ENCODE assay signal across 10 cellular contexts in the genomic region with DNA sequence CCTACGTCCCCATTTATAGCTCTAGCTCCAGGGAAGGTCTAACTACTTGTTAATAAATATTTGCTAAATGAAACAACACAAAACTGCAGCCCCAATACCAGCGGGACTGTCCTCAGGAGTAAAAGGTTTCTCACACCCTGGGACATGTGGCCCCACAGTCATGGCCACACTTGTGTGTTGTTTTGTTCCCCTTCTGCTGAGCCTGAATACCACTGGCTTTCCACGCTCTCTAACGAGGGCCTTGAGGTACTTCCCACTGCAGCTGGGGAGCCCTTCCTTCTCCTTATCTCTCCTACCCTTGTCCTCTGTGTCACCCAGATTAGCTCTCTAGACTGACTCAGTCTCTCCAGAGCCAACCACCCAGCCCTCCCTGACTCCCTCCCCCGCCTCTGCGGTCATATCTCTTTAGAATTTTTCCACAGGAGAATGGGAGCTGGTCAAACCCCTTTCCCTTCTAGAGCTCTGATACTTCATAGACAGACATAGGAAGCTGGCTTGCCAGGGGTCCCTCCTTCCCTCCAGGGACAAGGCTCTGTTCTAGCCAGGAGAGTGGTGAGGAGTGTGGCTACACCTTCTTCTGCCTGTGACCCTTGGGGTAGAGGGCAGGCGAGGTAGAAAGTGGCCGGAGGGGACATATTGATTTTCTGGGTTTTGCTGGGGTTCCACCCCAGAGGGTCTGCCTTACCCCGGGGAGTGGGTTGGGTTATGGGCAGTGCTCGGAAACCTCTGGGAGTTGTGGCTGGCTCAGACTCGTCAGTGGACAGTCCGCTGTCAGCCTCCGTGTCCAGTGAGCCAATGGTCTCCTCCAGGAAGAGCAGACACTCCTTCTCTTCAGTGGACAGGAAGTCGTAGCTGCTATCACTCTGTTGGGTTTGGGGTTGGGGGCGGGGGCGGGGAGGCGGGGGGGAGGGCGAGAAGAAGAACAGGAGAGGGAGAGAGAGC. TPM values are rescaled to one million over a fixed set of nuclear protein-coding genes. Genes with fewer than 3 reads are reported as not detected.
A peak's percentile ranks its signal among the peaks of the same experiment; 100 is the strongest.
DNase-seq lines count a peak whose midpoint lies in the region; ATAC-seq and TF ChIP-seq lines count a peak whose summit lies in the region.
"Had no signal": no experiment of that assay in that cellular context is flagged by ENCODE, and none has a peak within 500 bp of the region (broad histone marks: within the 10 kb centered on the region; RNA-seq: fewer than 3 reads in every experiment).

No MANE protein-coding gene starts in this region.

- no peaks in the 10 kb centered on the region for H3K27me3 ChIP-seq in Caco-2 (replicated peaks; ENCODE audit: control insufficient read depth, insufficient read depth, low read length)

- BruUV-seq in Caco-2 (replicated peaks; lab: Mats Ljungman, UMichigan), result no TSS peak

- TF ChIP-seq CTCF in Caco-2 (IDR thresholded peaks at IDR 0.05; ENCODE audit: insufficient read depth in 1 of 2, low read depth in 1 of 2, low read length in 1 of 2, severe bottlenecking in 1 of 2, unreplicated experiment in 1 of 2) (no peak), RWPE1 (conservative IDR thresholded peaks at IDR 0.05; ENCODE audit: low read depth) (no peak), fibroblast of pulmonary artery (IDR thresholded peaks at IDR 0.05; ENCODE audit: low read length, missing control alignments) (no peak), osteocyte (IDR thresholded peaks at IDR 0.05) (no peak)

- H3K36me3 Mint-ChIP-seq in Caco-2 (ENCODE audit: insufficient read depth, unreplicated experiment) (peaks cover 46% of the 10 kb centered on the region), osteocyte (ENCODE audit: unreplicated experiment) (no peaks in the 10 kb centered on the region)
- H3K36me3 Mint-ChIP-seq: natural killer cell had no signal

- H3K4me3 Mint-ChIP-seq in Caco-2 (ENCODE audit: unreplicated experiment) (peak overlapping the region; percentile 5), osteocyte (ENCODE audit: unreplicated experiment) (no peak overlapping the region)
- H3K4me3 Mint-ChIP-seq: natural killer cell had no signal

- no peak for ATAC-seq in HG03439 (IDR thresholded peaks at IDR 0.05; ENCODE audit: unreplicated experiment)

- peaks cover 12% of the 10 kb centered on the region; the same call in 1 of the 2 replicates for H3K36me3 ChIP-seq in Caco-2 (ENCODE audit: control insufficient read depth, insufficient read depth, low read length)

- POLR2A ChIA-PET in Caco-2 (lab: Charles Lee), result interaction anchor here (0.6 to 1.6 kb wide), 5 partner anchors 8 to 50 kb away, joined by 3 to 5 read pairs (median 4); partner anchors contain the start of gene C1orf116
- POLR2A ChIA-PET in RWPE1 (lab: Yijun Ruan, JAX; ENCODE audit: low non-redundant PET), result interaction anchor here (1.2 kb wide), 1 partner anchor 29 kb away, joined by 6 read pairs; the partner anchor contains the start of gene PFKFB2

- peaks cover 55% of the 10 kb centered on the region for H3K4me1 Mint-ChIP-seq in Caco-2 (ENCODE audit: low read depth, unreplicated experiment)
- H3K4me1 Mint-ChIP-seq in osteocyte (ENCODE audit: unreplicated experiment), result peaks cover 19% of the 10 kb centered on the region
- H3K4me1 Mint-ChIP-seq: natural killer cell had no signal

- H3K9me3 ChIP-seq in Caco-2, result no peaks in the 10 kb centered on the region

- DNase-seq in Caco-2, result no peak
- no peak for DNase-seq in RWPE1 (ENCODE audit: low spot score)
- DNase-seq in fibroblast of pulmonary artery (ENCODE audit: low read depth), result peak; percentile 42
- no peak for DNase-seq in osteocyte (ENCODE audit: extremely low spot score, unreplicated experiment)
- no peak for DNase-seq in NCI-H2107 treated with DMSO at 0.1 percent for 48 hours (lab: John Stamatoyannopoulos, UW; ENCODE audit: unreplicated experiment)
- no peak for DNase-seq in NOMO-1 treated with DMSO at 0.1 percent for 48 hours (lab: John Stamatoyannopoulos, UW; ENCODE audit: unreplicated experiment)
- no peak for DNase-seq in NCI-H1930 (lab: John Stamatoyannopoulos, UW)
- DNase-seq: natural killer cell, NCI-H510A had no signal

- intact Hi-C loops in Caco-2 (cut with micrococcal nuclease; ENCODE audit: unreplicated experiment), result no loop called here

- H3K9me3 Mint-ChIP-seq in Caco-2 (ENCODE audit: unreplicated experiment) (no peaks in the 10 kb centered on the region), osteocyte (ENCODE audit: unreplicated experiment) (no peaks in the 10 kb centered on the region)
- H3K9me3 Mint-ChIP-seq: natural killer cell had no signal

- H3K27me3 Mint-ChIP-seq in Caco-2 (ENCODE audit: insufficient read depth, unreplicated experiment) (no peaks in the 10 kb centered on the region), osteocyte (ENCODE audit: unreplicated experiment) (peaks cover 4% of the 10 kb centered on the region)

- H3K27ac Mint-ChIP-seq in Caco-2 (ENCODE audit: unreplicated experiment), result peak overlapping the region; percentile 90
- peak overlapping the region; percentile 73 for H3K27ac Mint-ChIP-seq in osteocyte (ENCODE audit: unreplicated experiment)
- H3K27ac Mint-ChIP-seq: natural killer cell had no signal

- peaks cover 85% of the 10 kb centered on the region for H3K4me1 ChIP-seq in Caco-2

- H3K4me3 ChIP-seq in Caco-2 (ENCODE audit: low read depth, low read length), result no peak overlapping the region
- no peak overlapping the region for H3K4me3 ChIP-seq in fibroblast of pulmonary artery (replicated peaks; ENCODE audit: low read depth, low read length)

- peak overlapping the region; percentile 97 for H3K27ac ChIP-seq in RWPE1

- CTCF ChIA-PET in Caco-2 (lab: Charles Lee) (interaction anchor here (1.0 to 1.1 kb wide), 2 partner anchors 8 to 19 kb away, joined by 3 to 5 read pairs; partner anchors contain the start of gene C1orf116), RWPE1 (lab: Yijun Ruan, JAX) (interaction anchor here (1.0 kb wide), 1 partner anchor 42 kb away, joined by 3 read pairs; no protein-coding TSS in a partner anchor)

RNA-seq across cellular contexts. Expression of gene C1orf116, which starts 8.1 kb away (rescaled TPM):
- total RNA-seq in Caco-2 (2022) (8.7 and 10.4 TPM in 2 replicates), osteocyte (not detected in 2 replicates)

RNA-seq across cellular contexts. Expression of gene YOD1, which starts 26.5 kb away (rescaled TPM):
- total RNA-seq in Caco-2 (2022) (11.8 and 11.9 TPM in 2 replicates), osteocyte (4.6 and 4.8 TPM in 2 replicates)

RNA-seq across cellular contexts. Expression of gene PFKFB2, which starts 28.6 kb away (rescaled TPM):
- total RNA-seq in Caco-2 (2022) (36.4 and 38.9 TPM in 2 replicates), osteocyte (15.8 TPM in 2 replicates)

RNA-seq across cellular contexts. Expression of gene FCAMR, which starts 54.2 kb away (rescaled TPM):
- 0.18 TPM in 1 of 2 replicates, not detected in the other for total RNA-seq in Caco-2 (2022)
- total RNA-seq in osteocyte, result not detected in 2 replicates
- total RNA-seq: natural killer cell had no signal
